In the genomic region with DNA sequence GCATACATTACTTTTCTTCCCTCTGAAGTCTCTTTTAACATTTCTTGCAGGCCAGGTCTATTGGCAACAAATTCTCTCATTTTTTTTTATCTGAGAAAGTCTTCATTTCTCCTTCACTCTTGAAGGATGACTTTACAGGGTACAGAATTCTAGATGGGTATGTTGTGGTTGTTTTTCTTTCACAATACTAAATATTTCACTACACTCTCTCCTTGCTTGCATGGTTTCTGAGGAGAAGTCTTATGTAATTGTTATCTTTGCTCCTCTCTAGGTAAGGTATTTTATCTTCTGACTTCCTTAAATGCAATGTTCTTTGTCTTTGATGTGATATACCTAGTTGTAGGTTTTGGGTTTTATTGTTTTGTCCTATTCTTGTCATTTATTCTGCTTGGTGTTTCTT, we compare ENCODE assay signal across 23 cellular contexts.
"Had no signal": no experiment of that assay in that cellular context is flagged by ENCODE, and none has a peak within 500 bp of the region (broad histone marks: within the 10 kb centered on the region; RNA-seq: fewer than 3 reads in every experiment).

No MANE protein-coding gene starts in this region.

- H3K27me3 Mint-ChIP-seq: naive B cell; natural killer cell treated with Interleukin-12 subunit alpha and Interleukin-12 subunit beta and Interleukin-15 and Interleukin-18, amount 100 ng/mL, for 72 hours; stimulated activated naive B cell treated with anti-CD40 and anti-IgM and Interleukin-4, amounts not matched to agents 10 μg/mL and 1 μg/mL and 100 μg/mL, for 72 hours; stimulated activated naive CD8-positive, alpha-beta T cell treated with anti-CD3 and anti-CD28 coated beads, Interleukin-15, Interleukin-2, amounts not matched to agents 100 ng/mL and 50 ng/mL, for 24 hours had no signal

- H3K36me3 Mint-ChIP-seq: mesothelial cell of epicardium; naive B cell; natural killer cell treated with Interleukin-12 subunit alpha and Interleukin-12 subunit beta and Interleukin-15 and Interleukin-18, amount 100 ng/mL, for 72 hours; stimulated activated naive B cell treated with anti-CD40 and anti-IgM and Interleukin-4, amounts not matched to agents 10 μg/mL and 1 μg/mL and 100 μg/mL, for 72 hours had no signal

- ATAC-seq: foreskin keratinocyte; gastroesophageal sphincter; heart left ventricle; left cardiac atrium; left lung; mucosa of descending colon; natural killer cell treated with Interleukin-12 subunit alpha and Interleukin-12 subunit beta and Interleukin-15 and Interleukin-18, amount 100 ng/mL, for 72 hours; pancreas; right lobe of liver; stimulated activated naive B cell treated with anti-CD40 and anti-IgM and Interleukin-4, amounts not matched to agents 10 μg/mL and 1 μg/mL and 100 μg/mL, for 72 hours had no signal

- H3K27ac Mint-ChIP-seq: mesothelial cell of epicardium; naive B cell; natural killer cell treated with Interleukin-12 subunit alpha and Interleukin-12 subunit beta and Interleukin-15 and Interleukin-18, amount 100 ng/mL, for 72 hours; stimulated activated naive B cell treated with anti-CD40 and anti-IgM and Interleukin-4, amounts not matched to agents 10 μg/mL and 1 μg/mL and 100 μg/mL, for 72 hours; stimulated activated naive CD8-positive, alpha-beta T cell treated with anti-CD3 and anti-CD28 coated beads, Interleukin-15, Interleukin-2, amounts not matched to agents 100 ng/mL and 50 ng/mL, for 24 hours had no signal

- DNase-seq: effector CD8-positive, alpha-beta T cell; foreskin keratinocyte; heart left ventricle; left cardiac atrium; left lung; mesenchymal stem cell; mucosa of descending colon; naive B cell; pancreas; right lobe of liver; small intestine; stimulated activated CD4-positive, alpha-beta T cell treated with anti-CD3 and anti-CD28 coated beads, Interleukin-15, amount 100 ng/mL, for 24 hours; stimulated activated CD4-positive, alpha-beta T cell treated with anti-CD3 and anti-CD28 coated beads, Interleukin-2, amount 100 ng/mL, for 48 hours; stimulated activated naive B cell treated with anti-CD40 and anti-IgM and Interleukin-4, amounts not matched to agents 10 μg/mL and 1 μg/mL and 100 μg/mL, for 72 hours; upper lobe of left lung; uterus had no signal

- H3K9me3 ChIP-seq: mucosa of descending colon, neutrophil, pancreas, right lobe of liver, thoracic aorta, upper lobe of left lung, uterus had no signal

- H3K4me1 Mint-ChIP-seq: mesothelial cell of epicardium; naive B cell; stimulated activated naive B cell treated with anti-CD40 and anti-IgM and Interleukin-4, amounts not matched to agents 10 μg/mL and 1 μg/mL and 100 μg/mL, for 72 hours had no signal

- H3K4me3 Mint-ChIP-seq: mesothelial cell of epicardium; naive B cell; natural killer cell treated with Interleukin-12 subunit alpha and Interleukin-12 subunit beta and Interleukin-15 and Interleukin-18, amount 100 ng/mL, for 72 hours; neural crest cell; stimulated activated naive B cell treated with anti-CD40 and anti-IgM and Interleukin-4, amounts not matched to agents 10 μg/mL and 1 μg/mL and 100 μg/mL, for 72 hours; stimulated activated naive CD8-positive, alpha-beta T cell treated with anti-CD3 and anti-CD28 coated beads, Interleukin-15, Interleukin-2, amounts not matched to agents 100 ng/mL and 50 ng/mL, for 24 hours had no signal
